Comparison of ENCODE assay signal across 1 cellular context in the genomic region with DNA sequence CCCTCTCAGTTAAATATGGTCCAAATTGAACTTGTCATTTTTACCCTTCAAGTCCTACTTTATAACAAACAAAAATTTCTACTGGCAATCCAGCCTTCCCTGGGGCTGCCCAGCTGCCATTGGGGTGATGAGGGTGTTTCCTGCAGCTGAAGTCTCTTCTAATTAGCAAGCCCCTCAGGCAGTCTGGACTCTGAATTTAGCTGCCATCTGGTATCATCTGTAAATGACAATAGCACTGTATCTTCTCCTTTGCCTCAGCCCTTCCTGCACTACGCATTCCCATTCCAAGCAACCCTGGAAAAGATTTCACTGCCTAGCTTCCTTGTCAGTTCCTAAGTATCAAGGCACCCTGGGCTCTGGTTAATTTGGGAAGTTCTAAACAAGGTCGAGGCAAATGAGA.
TF ChIP-seq lines count a peak whose summit lies in the region.

No MANE protein-coding gene starts in this region.

TF ChIP-seq in GM23338, 12 proteins besides CTCF, POLR2A, EP300 and RAD21:
- TF ChIP-seq, protein P1, sequence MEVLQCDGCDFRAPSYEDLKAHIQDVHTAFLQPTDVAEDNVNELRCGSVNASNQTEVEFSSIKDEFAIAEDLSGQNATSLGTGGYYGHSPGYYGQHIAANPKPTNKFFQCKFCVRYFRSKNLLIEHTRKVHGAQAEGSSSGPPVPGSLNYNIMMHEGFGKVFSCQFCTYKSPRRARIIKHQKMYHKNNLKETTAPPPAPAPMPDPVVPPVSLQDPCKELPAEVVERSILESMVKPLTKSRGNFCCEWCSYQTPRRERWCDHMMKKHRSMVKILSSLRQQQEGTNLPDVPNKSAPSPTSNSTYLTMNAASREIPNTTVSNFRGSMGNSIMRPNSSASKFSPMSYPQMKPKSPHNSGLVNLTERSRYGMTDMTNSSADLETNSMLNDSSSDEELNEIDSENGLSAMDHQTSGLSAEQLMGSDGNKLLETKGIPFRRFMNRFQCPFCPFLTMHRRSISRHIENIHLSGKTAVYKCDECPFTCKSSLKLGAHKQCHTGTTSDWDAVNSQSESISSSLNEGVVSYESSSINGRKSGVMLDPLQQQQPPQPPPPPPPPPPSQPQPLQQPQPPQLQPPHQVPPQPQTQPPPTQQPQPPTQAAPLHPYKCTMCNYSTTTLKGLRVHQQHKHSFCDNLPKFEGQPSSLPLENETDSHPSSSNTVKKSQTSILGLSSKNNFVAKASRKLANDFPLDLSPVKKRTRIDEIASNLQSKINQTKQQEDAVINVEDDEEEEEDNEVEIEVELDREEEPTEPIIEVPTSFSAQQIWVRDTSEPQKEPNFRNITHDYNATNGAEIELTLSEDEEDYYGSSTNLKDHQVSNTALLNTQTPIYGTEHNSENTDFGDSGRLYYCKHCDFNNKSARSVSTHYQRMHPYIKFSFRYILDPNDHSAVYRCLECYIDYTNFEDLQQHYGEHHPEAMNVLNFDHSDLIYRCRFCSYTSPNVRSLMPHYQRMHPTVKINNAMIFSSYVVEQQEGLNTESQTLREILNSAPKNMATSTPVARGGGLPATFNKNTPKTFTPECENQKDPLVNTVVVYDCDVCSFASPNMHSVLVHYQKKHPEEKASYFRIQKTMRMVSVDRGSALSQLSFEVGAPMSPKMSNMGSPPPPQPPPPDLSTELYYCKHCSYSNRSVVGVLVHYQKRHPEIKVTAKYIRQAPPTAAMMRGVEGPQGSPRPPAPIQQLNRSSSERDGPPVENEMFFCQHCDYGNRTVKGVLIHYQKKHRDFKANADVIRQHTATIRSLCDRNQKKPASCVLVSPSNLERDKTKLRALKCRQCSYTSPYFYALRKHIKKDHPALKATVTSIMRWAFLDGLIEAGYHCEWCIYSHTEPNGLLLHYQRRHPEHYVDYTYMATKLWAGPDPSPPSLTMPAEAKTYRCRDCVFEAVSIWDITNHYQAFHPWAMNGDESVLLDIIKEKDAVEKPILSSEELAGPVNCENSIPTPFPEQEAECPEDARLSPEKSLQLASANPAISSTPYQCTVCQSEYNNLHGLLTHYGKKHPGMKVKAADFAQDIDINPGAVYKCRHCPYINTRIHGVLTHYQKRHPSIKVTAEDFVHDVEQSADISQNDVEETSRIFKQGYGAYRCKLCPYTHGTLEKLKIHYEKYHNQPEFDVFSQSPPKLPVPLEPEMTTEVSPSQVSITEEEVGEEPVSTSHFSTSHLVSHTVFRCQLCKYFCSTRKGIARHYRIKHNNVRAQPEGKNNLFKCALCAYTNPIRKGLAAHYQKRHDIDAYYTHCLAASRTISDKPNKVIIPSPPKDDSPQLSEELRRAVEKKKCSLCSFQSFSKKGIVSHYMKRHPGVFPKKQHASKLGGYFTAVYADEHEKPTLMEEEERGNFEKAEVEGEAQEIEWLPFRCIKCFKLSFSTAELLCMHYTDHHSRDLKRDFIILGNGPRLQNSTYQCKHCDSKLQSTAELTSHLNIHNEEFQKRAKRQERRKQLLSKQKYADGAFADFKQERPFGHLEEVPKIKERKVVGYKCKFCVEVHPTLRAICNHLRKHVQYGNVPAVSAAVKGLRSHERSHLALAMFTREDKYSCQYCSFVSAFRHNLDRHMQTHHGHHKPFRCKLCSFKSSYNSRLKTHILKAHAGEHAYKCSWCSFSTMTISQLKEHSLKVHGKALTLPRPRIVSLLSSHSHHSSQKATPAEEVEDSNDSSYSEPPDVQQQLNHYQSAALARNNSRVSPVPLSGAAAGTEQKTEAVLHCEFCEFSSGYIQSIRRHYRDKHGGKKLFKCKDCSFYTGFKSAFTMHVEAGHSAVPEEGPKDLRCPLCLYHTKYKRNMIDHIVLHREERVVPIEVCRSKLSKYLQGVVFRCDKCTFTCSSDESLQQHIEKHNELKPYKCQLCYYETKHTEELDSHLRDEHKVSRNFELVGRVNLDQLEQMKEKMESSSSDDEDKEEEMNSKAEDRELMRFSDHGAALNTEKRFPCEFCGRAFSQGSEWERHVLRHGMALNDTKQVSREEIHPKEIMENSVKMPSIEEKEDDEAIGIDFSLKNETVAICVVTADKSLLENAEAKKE (CRISPR knock-in tag; IDR thresholded peaks at IDR 0.05): no peak
- TF ChIP-seq, protein P2, sequence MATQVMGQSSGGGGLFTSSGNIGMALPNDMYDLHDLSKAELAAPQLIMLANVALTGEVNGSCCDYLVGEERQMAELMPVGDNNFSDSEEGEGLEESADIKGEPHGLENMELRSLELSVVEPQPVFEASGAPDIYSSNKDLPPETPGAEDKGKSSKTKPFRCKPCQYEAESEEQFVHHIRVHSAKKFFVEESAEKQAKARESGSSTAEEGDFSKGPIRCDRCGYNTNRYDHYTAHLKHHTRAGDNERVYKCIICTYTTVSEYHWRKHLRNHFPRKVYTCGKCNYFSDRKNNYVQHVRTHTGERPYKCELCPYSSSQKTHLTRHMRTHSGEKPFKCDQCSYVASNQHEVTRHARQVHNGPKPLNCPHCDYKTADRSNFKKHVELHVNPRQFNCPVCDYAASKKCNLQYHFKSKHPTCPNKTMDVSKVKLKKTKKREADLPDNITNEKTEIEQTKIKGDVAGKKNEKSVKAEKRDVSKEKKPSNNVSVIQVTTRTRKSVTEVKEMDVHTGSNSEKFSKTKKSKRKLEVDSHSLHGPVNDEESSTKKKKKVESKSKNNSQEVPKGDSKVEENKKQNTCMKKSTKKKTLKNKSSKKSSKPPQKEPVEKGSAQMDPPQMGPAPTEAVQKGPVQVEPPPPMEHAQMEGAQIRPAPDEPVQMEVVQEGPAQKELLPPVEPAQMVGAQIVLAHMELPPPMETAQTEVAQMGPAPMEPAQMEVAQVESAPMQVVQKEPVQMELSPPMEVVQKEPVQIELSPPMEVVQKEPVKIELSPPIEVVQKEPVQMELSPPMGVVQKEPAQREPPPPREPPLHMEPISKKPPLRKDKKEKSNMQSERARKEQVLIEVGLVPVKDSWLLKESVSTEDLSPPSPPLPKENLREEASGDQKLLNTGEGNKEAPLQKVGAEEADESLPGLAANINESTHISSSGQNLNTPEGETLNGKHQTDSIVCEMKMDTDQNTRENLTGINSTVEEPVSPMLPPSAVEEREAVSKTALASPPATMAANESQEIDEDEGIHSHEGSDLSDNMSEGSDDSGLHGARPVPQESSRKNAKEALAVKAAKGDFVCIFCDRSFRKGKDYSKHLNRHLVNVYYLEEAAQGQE (IDR thresholded peaks at IDR 0.05; ENCODE audit: unreplicated experiment): no peak
- TF ChIP-seq ZNF114 (CRISPR knock-in tag; IDR thresholded peaks at IDR 0.05) (no peak), ZNF331 (CRISPR knock-in tag; IDR thresholded peaks at IDR 0.05; ENCODE audit: low read depth) (no peak)
TF ChIP-seq in GM23338: peak in this region for 0.
